ENCODE assay signal across 1 cellular context in the genomic region with DNA sequence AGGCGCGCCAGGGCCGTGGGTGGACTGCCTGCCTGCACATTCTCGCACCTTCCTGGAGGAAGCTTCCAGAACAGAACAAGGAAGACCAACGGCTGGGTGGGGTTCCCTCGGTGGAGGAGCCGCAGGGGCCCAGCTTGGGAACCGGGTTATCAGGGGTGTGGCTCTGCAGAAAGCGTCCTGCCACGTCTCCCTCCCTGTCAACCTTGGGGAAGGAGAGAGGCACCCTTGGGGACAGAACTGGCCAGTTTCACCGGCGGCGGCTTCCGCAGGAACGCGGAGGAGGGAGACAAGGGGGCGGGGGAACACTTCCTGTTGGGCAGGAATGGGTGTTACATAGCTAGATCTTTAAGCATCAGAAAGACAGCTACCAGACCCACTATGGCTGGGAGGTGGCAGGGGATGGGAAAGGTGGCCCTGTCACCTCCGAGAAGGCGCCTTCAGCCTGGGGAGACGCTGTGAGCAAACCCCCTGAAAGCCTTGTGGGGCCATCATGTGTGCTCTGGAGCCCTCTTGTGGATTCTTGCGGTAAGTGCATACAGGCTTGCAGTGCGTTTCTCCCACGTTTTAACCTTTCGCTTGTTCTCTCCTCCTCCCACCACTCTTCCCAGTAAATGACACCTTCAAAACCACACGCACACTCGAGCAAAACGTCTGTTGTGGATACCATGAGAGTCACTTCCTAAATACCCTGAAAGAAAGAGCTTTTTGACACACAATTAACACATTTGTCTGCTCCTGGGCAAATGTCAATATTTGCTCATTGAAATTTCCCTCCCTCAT.
TF ChIP-seq lines count a peak whose summit lies in the region.

No MANE protein-coding gene starts in this region.

TF ChIP-seq in K562, 482 proteins besides CTCF, POLR2A, EP300 and RAD21 (continued from another document and continues in another):
- TF ChIP-seq, protein P1, sequence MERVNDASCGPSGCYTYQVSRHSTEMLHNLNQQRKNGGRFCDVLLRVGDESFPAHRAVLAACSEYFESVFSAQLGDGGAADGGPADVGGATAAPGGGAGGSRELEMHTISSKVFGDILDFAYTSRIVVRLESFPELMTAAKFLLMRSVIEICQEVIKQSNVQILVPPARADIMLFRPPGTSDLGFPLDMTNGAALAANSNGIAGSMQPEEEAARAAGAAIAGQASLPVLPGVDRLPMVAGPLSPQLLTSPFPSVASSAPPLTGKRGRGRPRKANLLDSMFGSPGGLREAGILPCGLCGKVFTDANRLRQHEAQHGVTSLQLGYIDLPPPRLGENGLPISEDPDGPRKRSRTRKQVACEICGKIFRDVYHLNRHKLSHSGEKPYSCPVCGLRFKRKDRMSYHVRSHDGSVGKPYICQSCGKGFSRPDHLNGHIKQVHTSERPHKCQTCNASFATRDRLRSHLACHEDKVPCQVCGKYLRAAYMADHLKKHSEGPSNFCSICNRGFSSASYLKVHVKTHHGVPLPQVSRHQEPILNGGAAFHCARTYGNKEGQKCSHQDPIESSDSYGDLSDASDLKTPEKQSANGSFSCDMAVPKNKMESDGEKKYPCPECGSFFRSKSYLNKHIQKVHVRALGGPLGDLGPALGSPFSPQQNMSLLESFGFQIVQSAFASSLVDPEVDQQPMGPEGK (CRISPR knock-in tag; IDR thresholded peaks at IDR 0.05; ENCODE audit: borderline replicate concordance) = peak; percentile 59; the same call in 1 of the 2 replicates
- TF ChIP-seq ZBTB7A (IDR thresholded peaks at IDR 0.05; ENCODE audit: borderline replicate concordance, control insufficient read depth, low read depth, low read length) (no peak; the same call in 1 of the 2 replicates), NR2F6 (CRISPR knock-in tag; IDR thresholded peaks at IDR 0.05) (no peak), SUPT5H (IDR thresholded peaks at IDR 0.05) (no peak), ZFPM2 (CRISPR knock-in tag; IDR thresholded peaks at IDR 0.05) (peak; percentile 42; the same call in 1 of the 2 replicates), L3MBTL2 (IDR thresholded peaks at IDR 0.05) (peak; percentile 80), STAG1 (CRISPR knock-in tag; IDR thresholded peaks at IDR 0.05; ENCODE audit: borderline replicate concordance) (peak; percentile 93), CEBPG (CRISPR knock-in tag; IDR thresholded peaks at IDR 0.05) (peak; percentile 46; the same call in 1 of the 2 replicates), CEBPG (tag; conservative IDR thresholded peaks at IDR 0.05 in 1 of 2, IDR thresholded peaks at IDR 0.05 in 1 of 2) (no peak), HOXB6 (CRISPR knock-in tag; IDR thresholded peaks at IDR 0.05; ENCODE audit: borderline replicate concordance) (no peak), ZBED1 (IDR thresholded peaks at IDR 0.05) (no peak), RBM22 (IDR thresholded peaks at IDR 0.05; ENCODE audit: low read depth, low read length, poor library complexity, severe bottlenecking) (no peak), NONO (IDR thresholded peaks at IDR 0.05; ENCODE audit: low read depth in 2 of 2, low read length in 1 of 2) (no peak), SIRT6 (IDR thresholded peaks at IDR 0.05; ENCODE audit: low read depth, low read length) (no peak)
- TF ChIP-seq, protein P2, sequence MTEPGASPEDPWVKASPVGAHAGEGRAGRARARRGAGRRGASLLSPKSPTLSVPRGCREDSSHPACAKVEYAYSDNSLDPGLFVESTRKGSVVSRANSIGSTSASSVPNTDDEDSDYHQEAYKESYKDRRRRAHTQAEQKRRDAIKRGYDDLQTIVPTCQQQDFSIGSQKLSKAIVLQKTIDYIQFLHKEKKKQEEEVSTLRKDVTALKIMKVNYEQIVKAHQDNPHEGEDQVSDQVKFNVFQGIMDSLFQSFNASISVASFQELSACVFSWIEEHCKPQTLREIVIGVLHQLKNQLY (CRISPR knock-in tag; conservative IDR thresholded peaks at IDR 0.05) = no peak
- TF ChIP-seq, protein P3, sequence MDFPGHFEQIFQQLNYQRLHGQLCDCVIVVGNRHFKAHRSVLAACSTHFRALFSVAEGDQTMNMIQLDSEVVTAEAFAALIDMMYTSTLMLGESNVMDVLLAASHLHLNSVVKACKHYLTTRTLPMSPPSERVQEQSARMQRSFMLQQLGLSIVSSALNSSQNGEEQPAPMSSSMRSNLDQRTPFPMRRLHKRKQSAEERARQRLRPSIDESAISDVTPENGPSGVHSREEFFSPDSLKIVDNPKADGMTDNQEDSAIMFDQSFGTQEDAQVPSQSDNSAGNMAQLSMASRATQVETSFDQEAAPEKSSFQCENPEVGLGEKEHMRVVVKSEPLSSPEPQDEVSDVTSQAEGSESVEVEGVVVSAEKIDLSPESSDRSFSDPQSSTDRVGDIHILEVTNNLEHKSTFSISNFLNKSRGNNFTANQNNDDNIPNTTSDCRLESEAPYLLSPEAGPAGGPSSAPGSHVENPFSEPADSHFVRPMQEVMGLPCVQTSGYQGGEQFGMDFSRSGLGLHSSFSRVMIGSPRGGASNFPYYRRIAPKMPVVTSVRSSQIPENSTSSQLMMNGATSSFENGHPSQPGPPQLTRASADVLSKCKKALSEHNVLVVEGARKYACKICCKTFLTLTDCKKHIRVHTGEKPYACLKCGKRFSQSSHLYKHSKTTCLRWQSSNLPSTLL (IDR thresholded peaks at IDR 0.05) = no peak
- TF ChIP-seq, protein P4, sequence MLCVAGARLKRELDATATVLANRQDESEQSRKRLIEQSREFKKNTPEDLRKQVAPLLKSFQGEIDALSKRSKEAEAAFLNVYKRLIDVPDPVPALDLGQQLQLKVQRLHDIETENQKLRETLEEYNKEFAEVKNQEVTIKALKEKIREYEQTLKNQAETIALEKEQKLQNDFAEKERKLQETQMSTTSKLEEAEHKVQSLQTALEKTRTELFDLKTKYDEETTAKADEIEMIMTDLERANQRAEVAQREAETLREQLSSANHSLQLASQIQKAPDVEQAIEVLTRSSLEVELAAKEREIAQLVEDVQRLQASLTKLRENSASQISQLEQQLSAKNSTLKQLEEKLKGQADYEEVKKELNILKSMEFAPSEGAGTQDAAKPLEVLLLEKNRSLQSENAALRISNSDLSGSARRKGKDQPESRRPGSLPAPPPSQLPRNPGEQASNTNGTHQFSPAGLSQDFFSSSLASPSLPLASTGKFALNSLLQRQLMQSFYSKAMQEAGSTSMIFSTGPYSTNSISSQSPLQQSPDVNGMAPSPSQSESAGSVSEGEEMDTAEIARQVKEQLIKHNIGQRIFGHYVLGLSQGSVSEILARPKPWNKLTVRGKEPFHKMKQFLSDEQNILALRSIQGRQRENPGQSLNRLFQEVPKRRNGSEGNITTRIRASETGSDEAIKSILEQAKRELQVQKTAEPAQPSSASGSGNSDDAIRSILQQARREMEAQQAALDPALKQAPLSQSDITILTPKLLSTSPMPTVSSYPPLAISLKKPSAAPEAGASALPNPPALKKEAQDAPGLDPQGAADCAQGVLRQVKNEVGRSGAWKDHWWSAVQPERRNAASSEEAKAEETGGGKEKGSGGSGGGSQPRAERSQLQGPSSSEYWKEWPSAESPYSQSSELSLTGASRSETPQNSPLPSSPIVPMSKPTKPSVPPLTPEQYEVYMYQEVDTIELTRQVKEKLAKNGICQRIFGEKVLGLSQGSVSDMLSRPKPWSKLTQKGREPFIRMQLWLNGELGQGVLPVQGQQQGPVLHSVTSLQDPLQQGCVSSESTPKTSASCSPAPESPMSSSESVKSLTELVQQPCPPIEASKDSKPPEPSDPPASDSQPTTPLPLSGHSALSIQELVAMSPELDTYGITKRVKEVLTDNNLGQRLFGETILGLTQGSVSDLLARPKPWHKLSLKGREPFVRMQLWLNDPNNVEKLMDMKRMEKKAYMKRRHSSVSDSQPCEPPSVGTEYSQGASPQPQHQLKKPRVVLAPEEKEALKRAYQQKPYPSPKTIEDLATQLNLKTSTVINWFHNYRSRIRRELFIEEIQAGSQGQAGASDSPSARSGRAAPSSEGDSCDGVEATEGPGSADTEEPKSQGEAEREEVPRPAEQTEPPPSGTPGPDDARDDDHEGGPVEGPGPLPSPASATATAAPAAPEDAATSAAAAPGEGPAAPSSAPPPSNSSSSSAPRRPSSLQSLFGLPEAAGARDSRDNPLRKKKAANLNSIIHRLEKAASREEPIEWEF (CRISPR knock-in tag; IDR thresholded peaks at IDR 0.05) = no peak
- TF ChIP-seq, protein P5, sequence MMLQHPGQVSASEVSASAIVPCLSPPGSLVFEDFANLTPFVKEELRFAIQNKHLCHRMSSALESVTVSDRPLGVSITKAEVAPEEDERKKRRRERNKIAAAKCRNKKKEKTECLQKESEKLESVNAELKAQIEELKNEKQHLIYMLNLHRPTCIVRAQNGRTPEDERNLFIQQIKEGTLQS (IDR thresholded peaks at IDR 0.05) = no peak
- TF ChIP-seq, protein P5 (CRISPR knock-in tag; conservative IDR thresholded peaks at IDR 0.05) = no peak
- TF ChIP-seq, protein P6, sequence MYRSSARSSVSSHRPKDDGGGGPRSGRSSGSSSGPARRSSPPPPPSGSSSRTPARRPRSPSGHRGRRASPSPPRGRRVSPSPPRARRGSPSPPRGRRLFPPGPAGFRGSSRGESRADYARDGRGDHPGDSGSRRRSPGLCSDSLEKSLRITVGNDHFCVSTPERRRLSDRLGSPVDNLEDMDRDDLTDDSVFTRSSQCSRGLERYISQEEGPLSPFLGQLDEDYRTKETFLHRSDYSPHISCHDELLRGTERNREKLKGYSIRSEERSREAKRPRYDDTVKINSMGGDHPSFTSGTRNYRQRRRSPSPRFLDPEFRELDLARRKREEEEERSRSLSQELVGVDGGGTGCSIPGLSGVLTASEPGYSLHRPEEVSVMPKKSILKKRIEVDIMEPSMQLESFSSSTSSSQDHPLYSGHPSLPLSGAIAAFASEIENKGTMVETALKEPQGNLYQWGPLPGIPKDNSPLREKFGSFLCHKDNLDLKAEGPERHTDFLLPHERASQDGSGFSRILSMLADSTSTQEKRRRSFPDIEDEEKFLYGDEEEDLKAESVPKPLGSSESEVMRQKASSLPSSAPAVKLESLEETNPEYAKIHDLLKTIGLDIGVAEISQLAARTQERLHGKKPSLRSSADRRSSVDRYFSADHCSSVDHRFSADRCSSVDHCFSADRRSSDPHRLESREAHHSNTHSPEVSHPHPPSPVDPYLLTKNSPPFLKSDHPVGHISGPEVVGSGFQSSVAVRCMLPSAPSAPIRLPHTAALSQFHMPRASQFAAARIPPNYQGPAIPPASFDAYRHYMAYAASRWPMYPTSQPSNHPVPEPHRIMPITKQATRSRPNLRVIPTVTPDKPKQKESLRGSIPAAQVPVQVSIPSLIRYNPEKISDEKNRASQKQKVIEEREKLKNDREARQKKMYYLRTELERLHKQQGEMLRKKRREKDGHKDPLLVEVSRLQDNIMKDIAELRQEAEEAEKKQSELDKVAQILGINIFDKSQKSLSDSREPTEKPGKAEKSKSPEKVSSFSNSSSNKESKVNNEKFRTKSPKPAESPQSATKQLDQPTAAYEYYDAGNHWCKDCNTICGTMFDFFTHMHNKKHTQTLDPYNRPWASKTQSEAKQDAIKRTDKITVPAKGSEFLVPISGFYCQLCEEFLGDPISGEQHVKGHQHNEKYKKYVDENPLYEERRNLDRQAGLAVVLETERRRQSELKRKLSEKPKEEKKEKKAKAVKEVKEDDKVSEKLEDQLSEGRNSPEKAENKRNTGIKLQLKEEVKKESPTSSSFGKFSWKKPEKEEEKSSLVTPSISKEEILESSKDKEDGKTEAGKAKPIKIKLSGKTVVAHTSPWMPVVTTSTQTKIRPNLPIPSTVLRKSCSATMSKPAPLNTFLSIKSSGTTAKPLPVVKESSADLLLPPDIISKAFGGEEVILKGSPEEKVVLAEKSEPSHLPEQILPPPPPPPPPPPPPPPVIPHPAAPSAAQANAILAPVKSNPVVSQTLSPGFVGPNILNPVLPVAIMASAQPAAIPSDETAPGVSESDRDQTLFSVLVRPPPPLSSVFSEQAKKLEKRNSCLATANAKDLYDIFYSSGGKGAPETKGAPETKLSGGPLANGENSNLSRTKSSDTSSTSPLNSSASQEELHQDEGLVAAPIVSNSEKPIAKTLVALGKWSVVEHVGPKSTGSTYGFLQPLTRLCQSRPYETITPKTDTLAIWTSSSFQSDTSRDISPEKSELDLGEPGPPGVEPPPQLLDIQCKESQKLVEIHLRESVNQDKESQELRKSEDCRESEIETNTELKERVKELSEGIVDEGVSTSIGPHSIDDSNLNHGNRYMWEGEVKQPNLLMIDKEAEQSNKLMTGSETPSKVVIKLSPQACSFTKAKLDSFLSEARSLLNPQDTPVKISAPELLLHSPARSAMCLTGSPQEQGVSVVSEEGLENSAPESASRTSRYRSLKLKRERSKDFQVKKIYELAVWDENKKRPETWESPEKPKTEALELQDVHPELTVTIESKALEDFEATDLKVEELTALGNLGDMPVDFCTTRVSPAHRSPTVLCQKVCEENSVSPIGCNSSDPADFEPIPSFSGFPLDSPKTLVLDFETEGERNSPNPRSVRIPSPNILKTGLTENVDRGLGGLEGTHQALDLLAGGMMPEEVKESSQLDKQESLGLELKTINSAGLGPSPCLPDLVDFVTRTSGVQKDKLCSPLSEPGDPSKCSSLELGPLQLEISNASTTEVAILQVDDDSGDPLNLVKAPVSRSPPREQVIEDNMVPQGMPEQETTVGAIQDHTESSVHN (IDR thresholded peaks at IDR 0.05; ENCODE audit: borderline replicate concordance in 1 of 2, low read depth in 1 of 2) = no peak
- TF ChIP-seq, protein P7, sequence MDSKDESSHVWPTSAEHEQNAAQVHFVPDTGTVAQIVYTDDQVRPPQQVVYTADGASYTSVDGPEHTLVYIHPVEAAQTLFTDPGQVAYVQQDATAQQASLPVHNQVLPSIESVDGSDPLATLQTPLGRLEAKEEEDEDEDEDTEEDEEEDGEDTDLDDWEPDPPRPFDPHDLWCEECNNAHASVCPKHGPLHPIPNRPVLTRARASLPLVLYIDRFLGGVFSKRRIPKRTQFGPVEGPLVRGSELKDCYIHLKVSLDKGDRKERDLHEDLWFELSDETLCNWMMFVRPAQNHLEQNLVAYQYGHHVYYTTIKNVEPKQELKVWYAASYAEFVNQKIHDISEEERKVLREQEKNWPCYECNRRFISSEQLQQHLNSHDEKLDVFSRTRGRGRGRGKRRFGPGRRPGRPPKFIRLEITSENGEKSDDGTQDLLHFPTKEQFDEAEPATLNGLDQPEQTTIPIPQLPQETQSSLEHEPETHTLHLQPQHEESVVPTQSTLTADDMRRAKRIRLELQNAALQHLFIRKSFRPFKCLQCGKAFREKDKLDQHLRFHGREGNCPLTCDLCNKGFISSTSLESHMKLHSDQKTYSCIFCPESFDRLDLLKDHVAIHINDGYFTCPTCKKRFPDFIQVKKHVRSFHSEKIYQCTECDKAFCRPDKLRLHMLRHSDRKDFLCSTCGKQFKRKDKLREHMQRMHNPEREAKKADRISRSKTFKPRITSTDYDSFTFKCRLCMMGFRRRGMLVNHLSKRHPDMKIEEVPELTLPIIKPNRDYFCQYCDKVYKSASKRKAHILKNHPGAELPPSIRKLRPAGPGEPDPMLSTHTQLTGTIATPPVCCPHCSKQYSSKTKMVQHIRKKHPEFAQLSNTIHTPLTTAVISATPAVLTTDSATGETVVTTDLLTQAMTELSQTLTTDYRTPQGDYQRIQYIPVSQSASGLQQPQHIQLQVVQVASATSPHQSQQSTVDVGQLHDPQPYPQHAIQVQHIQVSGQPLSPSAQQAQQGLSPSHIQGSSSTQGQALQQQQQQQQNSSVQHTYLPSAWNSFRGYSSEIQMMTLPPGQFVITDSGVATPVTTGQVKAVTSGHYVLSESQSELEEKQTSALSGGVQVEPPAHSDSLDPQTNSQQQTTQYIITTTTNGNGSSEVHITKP (IDR thresholded peaks at IDR 0.05; ENCODE audit: partially characterized antibody) = peak; percentile 19
